8 cellular contexts compared by ENCODE assay signal in genomic region chr19:23762548-23762883, GRCh38. TPM values are rescaled to one million over a fixed set of nuclear protein-coding genes. Genes with fewer than 3 reads are reported as not detected.
DNase-seq lines count a peak whose midpoint lies in the region; ATAC-seq and TF ChIP-seq lines count a peak whose summit lies in the region.

No MANE protein-coding gene starts in this region.

- H3K9me2 ChIP-seq in SU-DHL-6 (replicated peaks; ENCODE audit: insufficient read depth, low read length): no peaks in the 10 kb centered on the region

- peak overlapping the region; percentile 85 for H2AFZ ChIP-seq in DND-41 (ENCODE audit: low read depth, low read length)
- H2AFZ ChIP-seq in SU-DHL-6 (ENCODE audit: low read depth, low read length, severe bottlenecking): peak overlapping the region; percentile 92

- no peak overlapping the region for H3K27ac ChIP-seq in DND-41 (ENCODE audit: low read length)
- H3K27ac ChIP-seq in SU-DHL-6 (ENCODE audit: low read depth, low read length): no peak overlapping the region
- H3K27ac ChIP-seq in esophagus muscularis mucosa (replicated peaks in 1 of 4): peak overlapping the region; percentile 42 to 65 (median 62)

- H3K4me2 ChIP-seq in DND-41 (ENCODE audit: insufficient read depth, low read length): peak overlapping the region; percentile 60
- peak overlapping the region; percentile 82 for H3K4me2 ChIP-seq in SU-DHL-6 (ENCODE audit: low read depth, low read length, poor library complexity, severe bottlenecking)

- H3K27ac Mint-ChIP-seq in progenitor cell of endocrine pancreas: peak overlapping the region; percentile 100

- H3K36me3 Mint-ChIP-seq in progenitor cell of endocrine pancreas (ENCODE audit: insufficient read depth): peaks cover 17% of the 10 kb centered on the region

- no peak for TF ChIP-seq POLR2A in esophagus muscularis mucosa (IDR thresholded peaks at IDR 0.05; ENCODE audit: low read depth)

- peak overlapping the region; percentile 97 for H3K4me3 Mint-ChIP-seq in progenitor cell of endocrine pancreas (ENCODE audit: low read depth)

- H3K9me3 ChIP-seq in DND-41 (ENCODE audit: insufficient read depth, low read length, severe bottlenecking) (no peaks in the 10 kb centered on the region), SU-DHL-6 (ENCODE audit: insufficient read depth, low read length) (no peaks in the 10 kb centered on the region), esophagus muscularis mucosa (no peaks in the 10 kb centered on the region)

- H3K79me2 ChIP-seq in DND-41 (ENCODE audit: insufficient read depth, low read length) (peaks cover 50% of the 10 kb centered on the region), SU-DHL-6 (ENCODE audit: insufficient read depth, low read length) (peaks cover 56% of the 10 kb centered on the region)

- H3K27me3 ChIP-seq in DND-41 (ENCODE audit: insufficient read depth, low read length, poor library complexity) (no peaks in the 10 kb centered on the region), SU-DHL-6 (ENCODE audit: low read length) (no peaks in the 10 kb centered on the region), esophagus muscularis mucosa (no peaks in the 10 kb centered on the region)

- no peaks in the 10 kb centered on the region for H3K9me3 Mint-ChIP-seq in progenitor cell of endocrine pancreas (ENCODE audit: low read depth)

- H3F3A ChIP-seq in SU-DHL-6 (ENCODE audit: insufficient read depth): peaks cover 11% of the 10 kb centered on the region; the same call in 1 of the 2 replicates

- H3K27me3 Mint-ChIP-seq in progenitor cell of endocrine pancreas: no peaks in the 10 kb centered on the region

- H3K9ac ChIP-seq in DND-41 (ENCODE audit: low read depth, low read length): peak overlapping the region; percentile 73; the same call in 1 of the 2 replicates
- H3K9ac ChIP-seq in SU-DHL-6 (ENCODE audit: low read length): peak overlapping the region; percentile 89

- H4K20me1 ChIP-seq in DND-41 (ENCODE audit: insufficient read depth, low read length): no peaks in the 10 kb centered on the region
- H4K20me1 ChIP-seq in SU-DHL-6 (ENCODE audit: low read depth, low read length): no peaks in the 10 kb centered on the region

- peak overlapping the region; percentile 32 to 71; a peak in 3 of 4 replicates for H3K4me3 ChIP-seq in DND-41 (ENCODE audit: low read depth in 1 of 2, low read length in 2 of 2)
- peak overlapping the region; percentile 91 for H3K4me3 ChIP-seq in SU-DHL-6 (ENCODE audit: insufficient read depth, low read length, poor library complexity, severe bottlenecking)
- H3K4me3 ChIP-seq in esophagus muscularis mucosa: peak overlapping the region; percentile 61 to 76 (median 70)

- WGBS in esophagus muscularis mucosa: 26% methylated on average over 9 of the region's 9 CpGs

- ATAC-seq in DND-41 (ENCODE audit: insufficient read depth, low read depth) (no peak), GM21360 (IDR thresholded peaks at IDR 0.05; ENCODE audit: unreplicated experiment) (no peak), HG03095 (IDR thresholded peaks at IDR 0.05; ENCODE audit: unreplicated experiment) (no peak)

- H3K4me1 Mint-ChIP-seq in progenitor cell of endocrine pancreas (ENCODE audit: low read depth): peaks cover 22% of the 10 kb centered on the region

- no peak for TF ChIP-seq EP300 in esophagus muscularis mucosa (IDR thresholded peaks at IDR 0.05)

- TF ChIP-seq CTCF in DND-41 (IDR thresholded peaks at IDR 0.05; ENCODE audit: borderline replicate concordance, extremely low read depth, low read length, poor library complexity, severe bottlenecking): no peak
- no peak for TF ChIP-seq CTCF in SU-DHL-6 (IDR thresholded peaks at IDR 0.05; ENCODE audit: insufficient read depth, low read length, poor library complexity, severe bottlenecking)
- TF ChIP-seq CTCF in esophagus muscularis mucosa (IDR thresholded peaks at IDR 0.05): no peak
- TF ChIP-seq CTCF in progenitor cell of endocrine pancreas (IDR thresholded peaks at IDR 0.05; ENCODE audit: unreplicated experiment): no peak

- H3K36me3 ChIP-seq in DND-41 (ENCODE audit: insufficient read depth, low read length) (no peaks in the 10 kb centered on the region), SU-DHL-6 (ENCODE audit: low read length) (no peaks in the 10 kb centered on the region; the same call in 1 of the 2 replicates), esophagus muscularis mucosa (no peaks in the 10 kb centered on the region)

- DNase-seq in DND-41: no peak
- DNase-seq in esophagus muscularis mucosa (ENCODE audit: extremely low spot score): no peak
- DNase-seq in progenitor cell of endocrine pancreas (ENCODE audit: low spot score, unreplicated experiment): no peak
- no peak for DNase-seq in GDM1 (lab: John Stamatoyannopoulos, UW)
- DNase-seq in NCI-H1417 treated with DMSO at 0.1 percent for 48 hours (lab: John Stamatoyannopoulos, UW): no peak

- H3K4me1 ChIP-seq in DND-41 (ENCODE audit: insufficient read depth, low read length) (peaks cover 31% of the 10 kb centered on the region), esophagus muscularis mucosa (peaks cover 11 to 27% (median 24%) of the 10 kb centered on the region in 4 donors)

- intact Hi-C loops in esophagus muscularis mucosa (cut with DNase I): no loop called here

RNA-seq across cellular contexts. Expression of gene ZNF681, which starts 3.8 kb away (rescaled TPM):
- 1 to 10 TPM in 1 of 4 donors, under 1 TPM in 3; 0.65 to 1.1 (median 0.91) TPM for total RNA-seq in esophagus muscularis mucosa
- 10.2 and 11.5 TPM in 2 replicates for total RNA-seq in progenitor cell of endocrine pancreas

Comparison
In these comparisons a context has a peak if more than half of its experiments do, and no peak if none do; other contexts are left out.
1. H3K27ac ChIP-seq: peak in esophagus muscularis mucosa (4 of 4); none in DND-41 (single experiment) and SU-DHL-6 (single experiment).
2. Peak in every context shown above with its lines, with median percentiles within 50 percentile points of each other: H3K4me3 ChIP-seq.